ENCODE assay signal across 1 cellular context in genomic region chr17:31269178-31269577, GRCh38.
TF ChIP-seq lines count a peak whose summit lies in the region.

No MANE protein-coding gene starts in this region.

TF ChIP-seq in A549, 52 proteins besides CTCF, POLR2A, EP300 and RAD21 (continued from another document):
- TF ChIP-seq HMGXB4 (CRISPR knock-in tag; IDR thresholded peaks at IDR 0.05; ENCODE audit: borderline replicate concordance): no peak
- no peak for TF ChIP-seq CBX2 (IDR thresholded peaks at IDR 0.05; ENCODE audit: borderline replicate concordance, low read depth)
- no peak for TF ChIP-seq E2F6 (IDR thresholded peaks at IDR 0.05; ENCODE audit: borderline replicate concordance, low read depth)
- no peak for TF ChIP-seq FOSB (CRISPR knock-in tag; IDR thresholded peaks at IDR 0.05)
